ENCODE assay signal across 8 cellular contexts in genomic region chr22:23862103-23862502, GRCh38. TPM values are rescaled to one million over a fixed set of nuclear protein-coding genes. Genes with fewer than 3 reads are reported as not detected.
DNase-seq lines count a peak whose midpoint lies in the region; ATAC-seq and TF ChIP-seq lines count a peak whose summit lies in the region.

No MANE protein-coding gene starts in this region.

- H3K4me3 Mint-ChIP-seq in activated CD4-positive, alpha-beta T cell treated with anti-CD3 and anti-CD28 coated beads, Interleukin-2, amount 10 ng/mL, durations not matched to agents 7 days and 5 days: no peak overlapping the region

- H3K27ac Mint-ChIP-seq in activated CD4-positive, alpha-beta T cell treated with anti-CD3 and anti-CD28 coated beads, Interleukin-2, amount 10 ng/mL, durations not matched to agents 7 days and 5 days: no peak overlapping the region

- H3K4me3 ChIP-seq in AG10803 (ENCODE audit: low read length): no peak overlapping the region
- no peak overlapping the region for H3K4me3 ChIP-seq in GM12864 (ENCODE audit: low read depth, low read length)
- H3K4me3 ChIP-seq in coronary artery: no peak overlapping the region

- CTCF ChIA-PET in activated CD4-positive, alpha-beta T cell treated with anti-CD3 and anti-CD28 coated beads, Interleukin-2, amount 10 ng/mL, durations not matched to agents 7 days and 5 days (lab: Charles Lee): interaction anchor here (0.7 to 1.4 kb wide), 2 partner anchors 12 to 14 kb away, joined by 4 to 5 read pairs; no protein-coding TSS in a partner anchor

- peak; percentile 64 for TF ChIP-seq CTCF in AG10803 (conservative IDR thresholded peaks at IDR 0.05; ENCODE audit: low read length)
- peak; percentile 78 for TF ChIP-seq CTCF in GM12864 (IDR thresholded peaks at IDR 0.05; ENCODE audit: low read depth, low read length, missing control alignments)
- TF ChIP-seq CTCF in coronary artery (IDR thresholded peaks at IDR 0.05): no peak

- no peaks in the 10 kb centered on the region for H3K36me3 Mint-ChIP-seq in activated CD4-positive, alpha-beta T cell treated with anti-CD3 and anti-CD28 coated beads, Interleukin-2, amount 10 ng/mL, durations not matched to agents 7 days and 5 days (ENCODE audit: low read depth)

- no peaks in the 10 kb centered on the region for H3K9me3 Mint-ChIP-seq in activated CD4-positive, alpha-beta T cell treated with anti-CD3 and anti-CD28 coated beads, Interleukin-2, amount 10 ng/mL, durations not matched to agents 7 days and 5 days

- POLR2A ChIA-PET in activated CD4-positive, alpha-beta T cell treated with anti-CD3 and anti-CD28 coated beads, Interleukin-2, amount 10 ng/mL, durations not matched to agents 7 days and 5 days (lab: Charles Lee): no interaction called here

- ATAC-seq in GM21786 (IDR thresholded peaks at IDR 0.05; ENCODE audit: unreplicated experiment): no peak

- H3K4me1 Mint-ChIP-seq in activated CD4-positive, alpha-beta T cell treated with anti-CD3 and anti-CD28 coated beads, Interleukin-2, amount 10 ng/mL, durations not matched to agents 7 days and 5 days: peaks cover 20% of the 10 kb centered on the region

- H3K27me3 Mint-ChIP-seq in activated CD4-positive, alpha-beta T cell treated with anti-CD3 and anti-CD28 coated beads, Interleukin-2, amount 10 ng/mL, durations not matched to agents 7 days and 5 days: no peaks in the 10 kb centered on the region

- DNase-seq in AG10803 (ENCODE audit: low read depth): peak; percentile 43
- DNase-seq in GM12864 (ENCODE audit: low read depth): no peak
- DNase-seq in NCI-H2029 (lab: John Stamatoyannopoulos, UW): peak; percentile 20
- peak; percentile 62 for DNase-seq in activated CD4-positive, alpha-beta T cell treated with anti-CD3 and anti-CD28 coated beads, Interleukin-2, amount 10 ng/mL, durations not matched to agents 7 days and 5 days
- DNase-seq in iPS-NIHi7 (ENCODE audit: extremely low spot score): peak; percentile 75
- no peak for DNase-seq in coronary artery (ENCODE audit: low spot score)
- DNase-seq in NCI-H187 treated with DMSO at 0.1 percent for 48 hours (lab: John Stamatoyannopoulos, UW): no peak

- no peak overlapping the region for H3K27ac ChIP-seq in coronary artery

RNA-seq across cellular contexts. Expression of gene SLC2A11, which starts 4.4 kb away (rescaled TPM):
- total RNA-seq in activated CD4-positive, alpha-beta T cell treated with anti-CD3 and anti-CD28 coated beads, Interleukin-2, amount 10 ng/mL, durations not matched to agents 7 days and 5 days: 1 to 10 TPM; 7.8 to 8.8 TPM

RNA-seq across cellular contexts. Expression of gene DERL3, which starts 23.3 kb away (rescaled TPM):
- 1 to 10 TPM; 9.0 to 9.9 TPM for total RNA-seq in activated CD4-positive, alpha-beta T cell treated with anti-CD3 and anti-CD28 coated beads, Interleukin-2, amount 10 ng/mL, durations not matched to agents 7 days and 5 days

RNA-seq across cellular contexts. Expression of gene MIF, which starts 32.1 kb away (rescaled TPM):
- total RNA-seq in activated CD4-positive, alpha-beta T cell treated with anti-CD3 and anti-CD28 coated beads, Interleukin-2, amount 10 ng/mL, durations not matched to agents 7 days and 5 days: 100 to 1,000 TPM; 716 to 730 TPM

Comparison
In these comparisons a context has a peak if more than half of its experiments do, and no peak if none do; other contexts are left out.
1. DNase-seq: peak in AG10803 (single experiment), NCI-H2029 (single experiment), activated CD4-positive, alpha-beta T cell treated with anti-CD3 and anti-CD28 coated beads, Interleukin-2, amount 10 ng/mL, durations not matched to agents 7 days and 5 days (single experiment) and iPS-NIHi7 (single experiment); none in GM12864 (single experiment), coronary artery (single experiment) and NCI-H187 treated with DMSO at 0.1 percent for 48 hours (single experiment).